ENCODE assay signal across 10 cellular contexts in the genomic region with DNA sequence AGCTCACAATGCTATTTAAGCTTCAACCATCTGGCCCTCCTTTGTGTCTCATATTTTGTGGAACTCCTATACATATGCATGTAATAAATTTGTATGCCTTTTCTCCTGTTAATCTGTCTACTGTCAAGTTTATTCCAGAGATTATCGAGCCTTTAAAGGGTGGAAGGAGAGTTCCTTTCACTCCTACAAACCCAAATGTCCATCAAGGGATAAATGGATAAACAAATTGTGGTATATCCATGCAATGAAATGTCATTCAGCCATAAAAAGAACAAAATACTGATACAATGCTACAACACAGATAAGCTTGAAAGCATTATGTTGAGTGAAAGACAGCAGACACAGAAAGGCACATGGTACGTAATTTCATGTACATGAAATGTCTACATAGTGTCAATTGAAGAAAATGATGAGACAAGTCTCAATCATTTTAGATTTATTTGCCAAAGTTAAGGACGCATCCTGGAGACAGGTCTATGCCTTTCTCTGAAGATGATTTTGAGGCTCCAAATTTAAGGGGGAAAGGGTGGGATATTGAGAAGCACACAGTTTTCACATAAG.
DNase-seq lines count a peak whose midpoint lies in the region; ATAC-seq lines count a peak whose summit lies in the region.
"Had no signal": no experiment of that assay in that cellular context is flagged by ENCODE, and none has a peak within 500 bp of the region (broad histone marks: within the 10 kb centered on the region; RNA-seq: fewer than 3 reads in every experiment).

No MANE protein-coding gene starts in this region.

- ATAC-seq in central memory CD8-positive, alpha-beta T cell (replicated peaks; ENCODE audit: extremely low read depth, poor library complexity, severe bottlenecking), result no peak
- no peak for ATAC-seq in stimulated activated naive CD8-positive, alpha-beta T cell treated with anti-CD3 and anti-CD28 coated beads, Interleukin-15, amount 100 ng/mL, for 72 hours
- ATAC-seq in HG02798 (IDR thresholded peaks at IDR 0.05; ENCODE audit: poor library complexity, unreplicated experiment), result no peak

- DNase-seq in activated naive CD4-positive, alpha-beta T cell treated with anti-CD3 and anti-CD28 coated beads, Interleukin-2, amount 10 ng/mL, durations not matched to agents 7 days and 5 days, result no peak
- no peak for DNase-seq in activated naive CD4-positive, alpha-beta T cell treated with Interleukin-2 at 50 U/mL for 16 hours
- DNase-seq in OCI-M1 (lab: John Stamatoyannopoulos, UW) (peak; percentile 58), NCI-H510A (lab: John Stamatoyannopoulos, UW) (no peak), NCI-H187 treated with DMSO at 0.1 percent for 48 hours (lab: John Stamatoyannopoulos, UW) (no peak)
- DNase-seq in central memory CD8-positive, alpha-beta T cell (ENCODE audit: low spot score in 2 of 2), result no peak
- no peak for DNase-seq in stimulated activated naive CD8-positive, alpha-beta T cell treated with anti-CD3 and anti-CD28 coated beads, Interleukin-15, amount 100 ng/mL, for 72 hours
- DNase-seq: kidney had no signal

- peaks cover 2% of the 10 kb centered on the region for H3K9me3 Mint-ChIP-seq in activated naive CD4-positive, alpha-beta T cell treated with anti-CD3 and anti-CD28 coated beads, Interleukin-2, amount 10 ng/mL, durations not matched to agents 7 days and 5 days
- H3K9me3 Mint-ChIP-seq in central memory CD8-positive, alpha-beta T cell, result no peaks in the 10 kb centered on the region
- peaks cover 0 to 1% of the 10 kb centered on the region in 2 donors for H3K9me3 Mint-ChIP-seq in stimulated activated naive CD8-positive, alpha-beta T cell treated with anti-CD3 and anti-CD28 coated beads, Interleukin-15, amount 100 ng/mL, for 72 hours
- H3K9me3 Mint-ChIP-seq: activated T-cell treated with anti-CD3 and anti-CD28 coated beads, Interleukin-2, amount 50 U/mL, for 4 hours had no signal

- H3K36me3 Mint-ChIP-seq in activated naive CD4-positive, alpha-beta T cell treated with anti-CD3 and anti-CD28 coated beads, Interleukin-2, amount 10 ng/mL, durations not matched to agents 7 days and 5 days, result peaks cover 2% of the 10 kb centered on the region
- peaks cover 4% of the 10 kb centered on the region for H3K36me3 Mint-ChIP-seq in central memory CD8-positive, alpha-beta T cell (ENCODE audit: insufficient read depth)

- no peak overlapping the region for H3K4me3 Mint-ChIP-seq in activated naive CD4-positive, alpha-beta T cell treated with anti-CD3 and anti-CD28 coated beads, Interleukin-2, amount 10 ng/mL, durations not matched to agents 7 days and 5 days
- peak overlapping the region; percentile 28 for H3K4me3 Mint-ChIP-seq in central memory CD8-positive, alpha-beta T cell
- no peak overlapping the region for H3K4me3 Mint-ChIP-seq in stimulated activated naive CD8-positive, alpha-beta T cell treated with anti-CD3 and anti-CD28 coated beads, Interleukin-15, amount 100 ng/mL, for 72 hours

- CTCF ChIA-PET in activated naive CD4-positive, alpha-beta T cell treated with anti-CD3 and anti-CD28 coated beads, Interleukin-2, amount 10 ng/mL, durations not matched to agents 7 days and 5 days (lab: Charles Lee), result interaction anchor here (0.6 kb wide), 1 partner anchor 373 kb away, joined by 3 read pairs; a partner anchor contains a TSS

- H3K27ac Mint-ChIP-seq in activated naive CD4-positive, alpha-beta T cell treated with anti-CD3 and anti-CD28 coated beads, Interleukin-2, amount 10 ng/mL, durations not matched to agents 7 days and 5 days, result peak overlapping the region; percentile 83
- H3K27ac Mint-ChIP-seq in central memory CD8-positive, alpha-beta T cell (ENCODE audit: low read depth), result peak overlapping the region; percentile 92
- peak overlapping the region; percentile 6 to 94 for H3K27ac Mint-ChIP-seq in stimulated activated naive CD8-positive, alpha-beta T cell treated with anti-CD3 and anti-CD28 coated beads, Interleukin-15, amount 100 ng/mL, for 72 hours

- peaks cover 54% of the 10 kb centered on the region for H3K4me1 Mint-ChIP-seq in activated naive CD4-positive, alpha-beta T cell treated with anti-CD3 and anti-CD28 coated beads, Interleukin-2, amount 10 ng/mL, durations not matched to agents 7 days and 5 days
- peaks cover 37% of the 10 kb centered on the region for H3K4me1 Mint-ChIP-seq in central memory CD8-positive, alpha-beta T cell
- peaks cover 72% of the 10 kb centered on the region for H3K4me1 Mint-ChIP-seq in stimulated activated naive CD8-positive, alpha-beta T cell treated with anti-CD3 and anti-CD28 coated beads, Interleukin-15, amount 100 ng/mL, for 72 hours

- no peaks in the 10 kb centered on the region for H3K27me3 Mint-ChIP-seq in activated naive CD4-positive, alpha-beta T cell treated with anti-CD3 and anti-CD28 coated beads, Interleukin-2, amount 10 ng/mL, durations not matched to agents 7 days and 5 days
- no peaks in the 10 kb centered on the region for H3K27me3 Mint-ChIP-seq in central memory CD8-positive, alpha-beta T cell
- no peaks in the 10 kb centered on the region for H3K27me3 Mint-ChIP-seq in stimulated activated naive CD8-positive, alpha-beta T cell treated with anti-CD3 and anti-CD28 coated beads, Interleukin-15, amount 100 ng/mL, for 72 hours
